ENCODE assay signal across 17 cellular contexts in the genomic region with DNA sequence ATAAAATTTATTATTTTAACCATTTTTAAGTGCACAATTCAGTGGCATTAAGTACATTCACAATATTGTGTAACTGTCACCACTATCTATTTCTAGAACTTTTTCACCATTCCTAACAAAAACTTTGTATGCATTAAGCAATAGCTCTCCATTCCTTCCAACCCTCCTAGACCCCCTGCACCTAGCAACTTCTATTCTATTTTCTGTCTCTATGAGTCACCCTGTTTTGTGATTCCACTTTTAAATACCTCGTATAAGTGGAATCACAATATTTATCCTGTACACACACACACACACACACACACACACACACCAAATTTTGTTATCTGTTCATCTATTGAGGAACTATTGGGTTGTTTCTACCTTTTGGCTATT.
DNase-seq lines count a peak whose midpoint lies in the region; ATAC-seq, FAIRE-seq and TF ChIP-seq lines count a peak whose summit lies in the region.
"Had no signal": no experiment of that assay in that cellular context is flagged by ENCODE, and none has a peak within 500 bp of the region (broad histone marks: within the 10 kb centered on the region; RNA-seq: fewer than 3 reads in every experiment).

No MANE protein-coding gene starts in this region.

- no peak overlapping the region for H3K9ac ChIP-seq in SK-N-MC (ENCODE audit: insufficient read length)

- H3K27me3 Mint-ChIP-seq in activated CD4-positive, alpha-beta T cell treated with anti-CD3 and anti-CD28 coated beads, Interleukin-2, amount 10 ng/mL, durations not matched to agents 7 days and 5 days = no peaks in the 10 kb centered on the region

- H3K36me3 Mint-ChIP-seq in activated CD4-positive, alpha-beta T cell treated with anti-CD3 and anti-CD28 coated beads, Interleukin-2, amount 10 ng/mL, durations not matched to agents 7 days and 5 days (ENCODE audit: low read depth) = peaks cover 47% of the 10 kb centered on the region

- no peak for TF ChIP-seq CTCF in choroid plexus epithelial cell (conservative IDR thresholded peaks at IDR 0.05; ENCODE audit: low read depth, low read length)
- TF ChIP-seq CTCF in spleen (IDR thresholded peaks at IDR 0.05 in 8 of 11, conservative IDR thresholded peaks at IDR 0.05 in 3 of 11) = no peak

- no peaks in the 10 kb centered on the region for H3K27me3 ChIP-seq in spleen (replicated peaks in 1 of 7)
- H3K27me3 ChIP-seq: brain microvascular endothelial cell had no signal

- WGBS in spleen, 5 donors = 63 to 80% (median 76%) methylated on average over 1 of the region's 1 CpG

- H3K36me3 ChIP-seq in SK-N-MC (ENCODE audit: insufficient read depth, low read length) (no peaks in the 10 kb centered on the region), spleen (no peaks in the 10 kb centered on the region)
- H3K36me3 ChIP-seq: brain microvascular endothelial cell had no signal

- ATAC-seq in HG03108 (IDR thresholded peaks at IDR 0.05; ENCODE audit: unreplicated experiment) (no peak), GM19351 (IDR thresholded peaks at IDR 0.05; ENCODE audit: unreplicated experiment) (no peak)
- ATAC-seq: Panc1, psoas muscle had no signal

- H3K9me3 Mint-ChIP-seq in activated CD4-positive, alpha-beta T cell treated with anti-CD3 and anti-CD28 coated beads, Interleukin-2, amount 10 ng/mL, durations not matched to agents 7 days and 5 days = peaks cover 2% of the 10 kb centered on the region

- H3K4me3 ChIP-seq in SK-N-MC (no peak overlapping the region), choroid plexus epithelial cell (ENCODE audit: low read depth, low read length) (no peak overlapping the region), spleen (no peak overlapping the region)
- H3K4me3 ChIP-seq: psoas muscle had no signal

- peaks cover 31 to 88% (median 61%) of the 10 kb centered on the region in 6 donors for H3K4me1 ChIP-seq in spleen

- H3K27ac Mint-ChIP-seq in activated CD4-positive, alpha-beta T cell treated with anti-CD3 and anti-CD28 coated beads, Interleukin-2, amount 10 ng/mL, durations not matched to agents 7 days and 5 days = peak overlapping the region; percentile 94

- H3K27ac ChIP-seq in SK-N-MC = peak overlapping the region; percentile 25; the same call in 1 of the 2 replicates
- H3K27ac ChIP-seq in spleen = peak overlapping the region in 5 of 8 donors; percentile 10 to 92 (median 81)
- H3K27ac ChIP-seq: brain microvascular endothelial cell, psoas muscle had no signal

- intact Hi-C loops in spleen (cut with DNase I; ENCODE audit: low total_unique reads) = no loop called here

- no peaks in the 10 kb centered on the region for H3K9me3 ChIP-seq in SK-N-MC (ENCODE audit: low read depth, low read length)
- no peaks in the 10 kb centered on the region for H3K9me3 ChIP-seq in spleen
- H3K9me3 ChIP-seq: psoas muscle had no signal

- TF ChIP-seq POLR2A in spleen (IDR thresholded peaks at IDR 0.05) (no peak), GM12891 (IDR thresholded peaks at IDR 0.05; ENCODE audit: low read depth, low read length) (no peak)

- H3K4me3 Mint-ChIP-seq in activated CD4-positive, alpha-beta T cell treated with anti-CD3 and anti-CD28 coated beads, Interleukin-2, amount 10 ng/mL, durations not matched to agents 7 days and 5 days = no peak overlapping the region

- POLR2A ChIA-PET in activated CD4-positive, alpha-beta T cell treated with anti-CD3 and anti-CD28 coated beads, Interleukin-2, amount 10 ng/mL, durations not matched to agents 7 days and 5 days (lab: Charles Lee) = no interaction called here

- CTCF ChIA-PET in activated CD4-positive, alpha-beta T cell treated with anti-CD3 and anti-CD28 coated beads, Interleukin-2, amount 10 ng/mL, durations not matched to agents 7 days and 5 days (lab: Charles Lee) = no interaction called here

- peaks cover 91% of the 10 kb centered on the region for H3K4me1 Mint-ChIP-seq in activated CD4-positive, alpha-beta T cell treated with anti-CD3 and anti-CD28 coated beads, Interleukin-2, amount 10 ng/mL, durations not matched to agents 7 days and 5 days

- FAIRE-seq in GM12891 (lab: Jason Lieb, UNC) = no peak
- FAIRE-seq: GM18507, HTR-8/SVneo had no signal

- DNase-seq in activated CD4-positive, alpha-beta T cell treated with anti-CD3 and anti-CD28 coated beads, Interleukin-2, amount 10 ng/mL, durations not matched to agents 7 days and 5 days = no peak
- no peak for DNase-seq in activated CD4-positive, alpha-beta T cell treated with anti-CD3 and anti-CD28 coated beads, Interleukin-2, amount 50 U/mL, for 48 hours
- no peak for DNase-seq in SK-N-MC (ENCODE audit: low read depth, low spot score)
- DNase-seq in choroid plexus epithelial cell (ENCODE audit: low read depth) = peak; percentile 76
- no peak for DNase-seq in spleen
- DNase-seq in GM12891 (ENCODE audit: insufficient read length, low spot score) = no peak
- DNase-seq: activated CD4-positive, CD25-positive, alpha-beta regulatory T cell treated with anti-CD3 and anti-CD28 coated beads, Interleukin-2, amount 50 U/mL, for 72 hours; brain microvascular endothelial cell; hippocampal formation; MM.1S; NCI-H69; psoas muscle had no signal

TF ChIP-seq in GM12891, 5 proteins besides CTCF, POLR2A, EP300 and RAD21:
- TF ChIP-seq SPI1 (IDR thresholded peaks at IDR 0.05; ENCODE audit: low read depth, low read length) = no peak
- TF ChIP-seq PAX5 (IDR thresholded peaks at IDR 0.05; ENCODE audit: insufficient read depth, low read length, severe bottlenecking) = no peak
- no peak for TF ChIP-seq TAF1 (IDR thresholded peaks at IDR 0.05; ENCODE audit: low read depth, low read length)
- TF ChIP-seq POU2F2 (IDR thresholded peaks at IDR 0.05; ENCODE audit: low read depth, low read length) = no peak
- no peak for TF ChIP-seq POLR2AphosphoS5 (IDR thresholded peaks at IDR 0.05; ENCODE audit: low read depth, low read length)
